21 cellular contexts compared by ENCODE assay signal in genomic region chrX:13471269-13471668, GRCh38.
A peak's percentile ranks its signal among the peaks of the same experiment; 100 is the strongest.
DNase-seq lines count a peak whose midpoint lies in the region; ATAC-seq and FAIRE-seq lines count a peak whose summit lies in the region.
"Had no signal": no experiment of that assay in that cellular context is flagged by ENCODE, and none has a peak within 500 bp of the region (broad histone marks: within the 10 kb centered on the region; RNA-seq: fewer than 3 reads in every experiment).

No MANE protein-coding gene starts in this region.

- no peaks in the 10 kb centered on the region for H3K27me3 ChIP-seq in aorta (ENCODE audit: control insufficient read depth in 1 of 2, insufficient read depth in 2 of 2, low read length in 1 of 2)
- H3K27me3 ChIP-seq: gastrocnemius medialis, left lung had no signal

- H3K9me3 ChIP-seq in aorta (ENCODE audit: control insufficient read depth, low read length), result no peaks in the 10 kb centered on the region
- H3K9me3 ChIP-seq: gastrocnemius medialis, left lung had no signal

- H3K4me1 Mint-ChIP-seq in naive B cell, result peaks cover 27 to 65% (median 50%) of the 10 kb centered on the region in 3 donors

- H3K36me3 ChIP-seq in aorta (ENCODE audit: control insufficient read depth in 1 of 2, insufficient read depth in 2 of 2, low read length in 1 of 2), result no peaks in the 10 kb centered on the region
- H3K36me3 ChIP-seq: gastrocnemius medialis, left lung had no signal

- H3K4me1 ChIP-seq in aorta (ENCODE audit: control insufficient read depth in 1 of 2, insufficient read depth in 2 of 2, low read length in 2 of 2), result no peaks in the 10 kb centered on the region
- H3K4me1 ChIP-seq: left lung, parathyroid adenoma had no signal

- ATAC-seq in naive B cell (ENCODE audit: low read depth in 2 of 2) (no peak), aorta (ENCODE audit: low FRiP score) (no peak)
- ATAC-seq: activated CD8-positive, alpha-beta T cell treated with anti-CD3 and anti-CD28 coated beads for 36 hours; activated naive CD4-positive, alpha-beta T cell treated with anti-CD3 and anti-CD28 coated beads, Interleukin-2, amount 50 U/mL, for 72 hours; gastrocnemius medialis; left lung; Right ventricle myocardium inferior had no signal

- peaks cover 5 to 7% of the 10 kb centered on the region in 2 donors for H3K36me3 Mint-ChIP-seq in naive B cell

- intact Hi-C loops in aorta (cut with DNase I), result loop anchor here in 1 of 2 donors (10.0 kb wide), 2 partner anchors 96 to 246 kb away; no protein-coding TSS in a partner anchor

- DNase-seq in DMS 273 treated with DMSO at 0.1 percent for 48 hours (lab: John Stamatoyannopoulos, UW), result peak; percentile 85
- DNase-seq in NCI-H524 (lab: John Stamatoyannopoulos, UW), result peak; percentile 69 to 90
- peak; percentile 20 for DNase-seq in cerebellar cortex (ENCODE audit: low spot score)
- DNase-seq in naive B cell, result no peak
- DNase-seq in NCI-H187 (lab: John Stamatoyannopoulos, UW), result no peak
- DNase-seq in aorta, result no peak
- no peak for DNase-seq in AML-193 (lab: John Stamatoyannopoulos, UW)
- DNase-seq in urothelium cell line (ENCODE audit: low spot score), result no peak
- DNase-seq: activated CD4-positive, CD25-positive, alpha-beta regulatory T cell; activated CD8-positive, alpha-beta T cell treated with anti-CD3 and anti-CD28 coated beads for 36 hours; activated T-cell treated with anti-CD3 and anti-CD28 coated beads, Interleukin-2, amount 50 U/mL, for 48 hours; dermis blood vessel endothelial cell; gastrocnemius medialis; left lung; NCI-H1436; stimulated activated CD4-positive, alpha-beta T cell treated with anti-CD3 and anti-CD28 coated beads, Interleukin-1b, Interleukin-23, amount 100 ng/mL, for 48 hours; T-helper 1 cell had no signal

- peak overlapping the region; percentile 65 to 93 (median 78) for H3K27ac Mint-ChIP-seq in naive B cell
- H3K27ac Mint-ChIP-seq: activated CD8-positive, alpha-beta T cell treated with anti-CD3 and anti-CD28 coated beads for 36 hours; activated naive CD4-positive, alpha-beta T cell treated with anti-CD3 and anti-CD28 coated beads, Interleukin-2, amount 50 U/mL, for 72 hours had no signal

- peak overlapping the region in 4 of 8 donors; percentile 4 to 57 (median 18) for H3K4me3 Mint-ChIP-seq in naive B cell
- H3K4me3 Mint-ChIP-seq: activated CD8-positive, alpha-beta T cell treated with anti-CD3 and anti-CD28 coated beads for 36 hours had no signal

- no peak overlapping the region for H3K4me3 ChIP-seq in aorta (ENCODE audit: low read length in 2 of 2)
- H3K4me3 ChIP-seq: gastrocnemius medialis, left lung had no signal

- no peak overlapping the region for H3K27ac ChIP-seq in aorta (ENCODE audit: low read depth in 1 of 2, low read length in 2 of 2)
- H3K27ac ChIP-seq: gastrocnemius medialis, left lung, parathyroid adenoma had no signal

- FAIRE-seq in urothelium cell line (lab: Jason Lieb, UNC), result no peak
- FAIRE-seq: D721Med had no signal

- H3K9me3 Mint-ChIP-seq in naive B cell, result peaks cover 0 to 7% (median 2%) of the 10 kb centered on the region in 7 donors
- H3K9me3 Mint-ChIP-seq: activated CD8-positive, alpha-beta T cell treated with anti-CD3 and anti-CD28 coated beads for 36 hours had no signal

- WGBS in aorta, 2 donors, result 71 to 97% methylated on average over 3 of the region's 3 CpGs

- H3K27me3 Mint-ChIP-seq in naive B cell, result peaks cover 0 to 18% (median 0%) of the 10 kb centered on the region in 3 donors
- H3K27me3 Mint-ChIP-seq: activated CD8-positive, alpha-beta T cell treated with anti-CD3 and anti-CD28 coated beads for 36 hours had no signal

Comparison
In these comparisons a context has a peak if more than half of its experiments do, and no peak if none do; other contexts are left out.
1. DNase-seq: peak in DMS 273 treated with DMSO at 0.1 percent for 48 hours (single experiment), NCI-H524 (2 of 2) and cerebellar cortex (single experiment); none in naive B cell (single experiment), NCI-H187 (0 of 2), aorta (0 of 2), AML-193 (0 of 2) and urothelium cell line (single experiment).